In genomic region chr10:29807407-29807806, GRCh38 we compare ENCODE assay signal across 13 cellular contexts.
DNase-seq lines count a peak whose midpoint lies in the region; ATAC-seq and TF ChIP-seq lines count a peak whose summit lies in the region.
"Had no signal": no experiment of that assay in that cellular context is flagged by ENCODE, and none has a peak within 500 bp of the region (broad histone marks: within the 10 kb centered on the region; RNA-seq: fewer than 3 reads in every experiment).

No MANE protein-coding gene starts in this region.

- H3K4me1 ChIP-seq in GM23248 (ENCODE audit: insufficient read depth) (peaks cover 65% of the 10 kb centered on the region), testis (peaks cover 13% of the 10 kb centered on the region), Peyer's patch (peaks cover 0 to 21% (median 0%) of the 10 kb centered on the region in 4 donors)

- H3K4me3 ChIP-seq in GM23248 (no peak overlapping the region), fibroblast of the aortic adventitia (ENCODE audit: low read depth, low read length) (no peak overlapping the region), testis (no peak overlapping the region), Peyer's patch (no peak overlapping the region)

- H3K9me2 ChIP-seq in GM23248 (ENCODE audit: insufficient read depth): no peaks in the 10 kb centered on the region

- no peaks in the 10 kb centered on the region for H3K79me2 ChIP-seq in GM23248 (ENCODE audit: insufficient read depth)

- H3K27me3 ChIP-seq in GM23248 (replicated peaks; ENCODE audit: insufficient read depth) (no peaks in the 10 kb centered on the region), testis (no peaks in the 10 kb centered on the region), Peyer's patch (no peaks in the 10 kb centered on the region)

- intact Hi-C loops in testis (cut with DNase I; ENCODE audit: low total_unique reads): no loop called here

- H3K27ac Mint-ChIP-seq in stimulated activated memory B cell treated with anti-CD40 and anti-IgM and Interleukin-4, amounts not matched to agents 10 μg/mL and 1 μg/mL and 100 μg/mL, for 72 hours: no peak overlapping the region
- no peak overlapping the region for H3K27ac Mint-ChIP-seq in T-helper 2 cell treated with Interferon-gamma antibody and Interleukin-4, amounts not matched to agents 5 μg/mL and 100 μg/mL, for 36 hours
- H3K27ac Mint-ChIP-seq: activated naive CD4-positive, alpha-beta T cell treated with anti-CD3 and anti-CD28 coated beads, Interleukin-2, amount 50 U/mL, for 72 hours; natural killer cell had no signal

- H3K4me1 Mint-ChIP-seq in stimulated activated memory B cell treated with anti-CD40 and anti-IgM and Interleukin-4, amounts not matched to agents 10 μg/mL and 1 μg/mL and 100 μg/mL, for 72 hours: no peaks in the 10 kb centered on the region
- peaks cover 32% of the 10 kb centered on the region for H3K4me1 Mint-ChIP-seq in T-helper 2 cell treated with Interferon-gamma antibody and Interleukin-4, amounts not matched to agents 5 μg/mL and 100 μg/mL, for 36 hours (ENCODE audit: low read depth)

- TF ChIP-seq POLR2A in testis (IDR thresholded peaks at IDR 0.05) (no peak), Peyer's patch (IDR thresholded peaks at IDR 0.05) (no peak)

- in situ Hi-C loops in GM23248 (cut with MboI): no loop called here

- H3F3A ChIP-seq in GM23248 (ENCODE audit: insufficient read depth): peaks cover 58% of the 10 kb centered on the region

- ATAC-seq in stimulated activated memory B cell treated with anti-CD40 and anti-IgM and Interleukin-4, amounts not matched to agents 10 μg/mL and 1 μg/mL and 100 μg/mL, for 72 hours: peak; percentile 6
- ATAC-seq: activated naive CD4-positive, alpha-beta T cell treated with anti-CD3 and anti-CD28 coated beads, Interleukin-2, amount 50 U/mL, for 72 hours; natural killer cell had no signal

- H3K27ac ChIP-seq in GM23248 (peak overlapping the region; percentile 33; the same call in 1 of the 2 replicates), testis (no peak overlapping the region), Peyer's patch (no peak overlapping the region)

- H3K9ac ChIP-seq in GM23248: no peak overlapping the region

- H3K36me3 ChIP-seq in GM23248 (ENCODE audit: low read depth) (no peaks in the 10 kb centered on the region), testis (ENCODE audit: low read depth, missing control alignments) (no peaks in the 10 kb centered on the region), Peyer's patch (no peaks in the 10 kb centered on the region)

- 0% methylated on average over 2 of the region's 2 CpGs for WGBS in GM23248 (ENCODE audit: low coverage in 1 of 2, low lambda C conversion rate in 2 of 2, missing lambda C conversion rate in 2 of 2), 2 experiments
- 68 to 76% methylated on average over 2 of the region's 2 CpGs for WGBS in testis, 2 donors

- H3K4me2 ChIP-seq in GM23248 (ENCODE audit: unreplicated experiment): peak overlapping the region; percentile 47

- H3K27me3 Mint-ChIP-seq in stimulated activated memory B cell treated with anti-CD40 and anti-IgM and Interleukin-4, amounts not matched to agents 10 μg/mL and 1 μg/mL and 100 μg/mL, for 72 hours: no peaks in the 10 kb centered on the region
- peaks cover 12% of the 10 kb centered on the region for H3K27me3 Mint-ChIP-seq in T-helper 2 cell treated with Interferon-gamma antibody and Interleukin-4, amounts not matched to agents 5 μg/mL and 100 μg/mL, for 36 hours (ENCODE audit: low read depth)

- H3K9me3 ChIP-seq in GM23248 (ENCODE audit: low read depth) (no peaks in the 10 kb centered on the region), testis (no peaks in the 10 kb centered on the region), Peyer's patch (no peaks in the 10 kb centered on the region)

- H3K9me3 Mint-ChIP-seq in stimulated activated memory B cell treated with anti-CD40 and anti-IgM and Interleukin-4, amounts not matched to agents 10 μg/mL and 1 μg/mL and 100 μg/mL, for 72 hours: peaks cover 3% of the 10 kb centered on the region
- peaks cover 17% of the 10 kb centered on the region for H3K9me3 Mint-ChIP-seq in T-helper 2 cell treated with Interferon-gamma antibody and Interleukin-4, amounts not matched to agents 5 μg/mL and 100 μg/mL, for 36 hours
- H3K9me3 Mint-ChIP-seq: natural killer cell had no signal

- no peak overlapping the region for H2AFZ ChIP-seq in GM23248

- no peaks in the 10 kb centered on the region for H3K36me3 Mint-ChIP-seq in stimulated activated memory B cell treated with anti-CD40 and anti-IgM and Interleukin-4, amounts not matched to agents 10 μg/mL and 1 μg/mL and 100 μg/mL, for 72 hours
- H3K36me3 Mint-ChIP-seq in T-helper 2 cell treated with Interferon-gamma antibody and Interleukin-4, amounts not matched to agents 5 μg/mL and 100 μg/mL, for 36 hours (ENCODE audit: low read depth): peaks cover 3% of the 10 kb centered on the region
- H3K36me3 Mint-ChIP-seq: natural killer cell had no signal

- no peak overlapping the region for H3K4me3 Mint-ChIP-seq in stimulated activated memory B cell treated with anti-CD40 and anti-IgM and Interleukin-4, amounts not matched to agents 10 μg/mL and 1 μg/mL and 100 μg/mL, for 72 hours
- H3K4me3 Mint-ChIP-seq in T-helper 2 cell treated with Interferon-gamma antibody and Interleukin-4, amounts not matched to agents 5 μg/mL and 100 μg/mL, for 36 hours: no peak overlapping the region
- H3K4me3 Mint-ChIP-seq: natural killer cell had no signal

- no peaks in the 10 kb centered on the region for H4K20me1 ChIP-seq in GM23248 (ENCODE audit: insufficient read depth)

- TF ChIP-seq CTCF in fibroblast of the aortic adventitia (IDR thresholded peaks at IDR 0.05; ENCODE audit: insufficient read depth, low read length) (no peak), testis (IDR thresholded peaks at IDR 0.05) (no peak), Peyer's patch (IDR thresholded peaks at IDR 0.05) (no peak)

- peak; percentile 91 for DNase-seq in GM23248
- peak; percentile 77 to 93 for DNase-seq in SW 1271 (lab: John Stamatoyannopoulos, UW)
- peak; percentile 87 for DNase-seq in fibroblast of the aortic adventitia (ENCODE audit: low read depth)
- DNase-seq in T-helper 2 cell treated with Interferon-gamma antibody and Interleukin-4, amounts not matched to agents 5 μg/mL and 100 μg/mL, for 36 hours (ENCODE audit: low spot score): no peak
- DNase-seq in testis: no peak
- DNase-seq in cortex of kidney (lab: John Stamatoyannopoulos, UW): no peak
- no peak for DNase-seq in Peyer's patch
- DNase-seq: DMS 273 treated with DMSO at 0.1 percent for 48 hours, natural killer cell, NCI-H1092 treated with DMSO at 0.1 percent for 48 hours, small intestine had no signal

Comparison
In these comparisons a context has a peak if more than half of its experiments do, and no peak if none do; other contexts are left out.
1. DNase-seq: peak in GM23248 (single experiment), SW 1271 (2 of 2) and fibroblast of the aortic adventitia (single experiment); none in T-helper 2 cell treated with Interferon-gamma antibody and Interleukin-4, amounts not matched to agents 5 μg/mL and 100 μg/mL, for 36 hours (single experiment), testis (single experiment), cortex of kidney (single experiment) and Peyer's patch (0 of 3).